In the genomic region with DNA sequence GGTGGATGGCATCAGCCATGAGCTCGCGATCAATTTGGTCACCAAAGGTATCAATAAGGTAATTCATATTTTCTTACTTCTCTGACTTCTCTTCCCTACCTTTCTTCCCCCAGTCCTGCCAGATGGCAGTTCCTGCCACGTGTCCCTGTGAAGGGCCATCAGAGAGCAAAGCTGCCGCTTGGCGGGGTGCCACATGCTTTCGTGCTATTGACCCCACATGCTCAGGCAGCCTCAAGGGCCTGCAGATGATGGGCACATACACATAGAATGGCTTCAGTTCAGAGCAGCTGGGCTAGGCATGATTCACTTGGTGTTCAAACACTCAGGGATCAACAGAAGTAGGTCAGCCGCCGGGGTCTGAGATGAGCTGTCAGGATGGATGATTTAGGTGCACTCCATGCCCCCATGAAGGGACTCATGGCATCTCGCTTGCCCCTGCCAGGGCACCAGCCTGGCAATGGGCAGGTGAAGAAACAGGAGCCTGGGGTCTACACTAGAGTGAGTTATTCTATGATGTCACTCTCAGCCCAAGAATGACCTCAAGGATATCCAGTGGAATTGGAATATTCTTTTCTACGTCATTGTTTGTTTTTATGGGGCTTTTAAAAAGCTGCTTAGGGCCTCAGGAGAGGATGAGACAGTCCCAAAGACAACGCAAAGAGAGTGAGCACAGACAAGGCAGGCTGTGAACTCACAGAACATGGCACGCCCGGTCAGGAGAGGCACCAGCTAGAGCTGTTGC, we compare ENCODE assay signal across 22 cellular contexts. TPM values are rescaled to one million over a fixed set of nuclear protein-coding genes. Genes with fewer than 3 reads are reported as not detected.
A peak's percentile ranks its signal among the peaks of the same experiment; 100 is the strongest.
DNase-seq lines count a peak whose midpoint lies in the region; ATAC-seq, FAIRE-seq and TF ChIP-seq lines count a peak whose summit lies in the region.
"Had no signal": no experiment of that assay in that cellular context is flagged by ENCODE, and none has a peak within 500 bp of the region (broad histone marks: within the 10 kb centered on the region; RNA-seq: fewer than 3 reads in every experiment).

No MANE protein-coding gene starts in this region.

- no peak for DNase-seq in HEK293T (ENCODE audit: extremely low spot score)
- DNase-seq in NCI-H2029 treated with DMSO at 0.1 percent for 48 hours (lab: John Stamatoyannopoulos, UW), result peak; percentile 92
- peak; percentile 88 for DNase-seq in NCI-H774 (lab: John Stamatoyannopoulos, UW)
- peak in 5 of 6 donors; percentile 74 to 91 (median 78) for DNase-seq in pancreas
- DNase-seq in stimulated activated naive B cell treated with anti-CD40 and anti-IgM and Interleukin-4, amounts not matched to agents 10 μg/mL and 1 μg/mL and 100 μg/mL, for 72 hours, result no peak
- DNase-seq: activated CD4-positive, alpha-beta T cell treated with anti-CD3 and anti-CD28 coated beads, Interleukin-2, amount 10 ng/mL, durations not matched to agents 7 days and 5 days; activated T-cell treated with anti-CD3 and anti-CD28 coated beads for 4 hours; GOT3; MG63; sigmoid colon; stimulated activated CD4-positive, alpha-beta T cell treated with anti-CD3 and anti-CD28 coated beads, Interleukin-2, amount 100 ng/mL, for 48 hours; T-helper 9 cell had no signal

- FAIRE-seq in pancreas (lab: Jason Lieb, UNC), result no peak
- FAIRE-seq: bronchial epithelial cell, GM12878, HTR-8/SVneo had no signal

- no peak overlapping the region for H3K4me3 Mint-ChIP-seq in stimulated activated naive B cell treated with anti-CD40 and anti-IgM and Interleukin-4, amounts not matched to agents 10 μg/mL and 1 μg/mL and 100 μg/mL, for 72 hours
- H3K4me3 Mint-ChIP-seq: activated CD4-positive, alpha-beta T cell treated with anti-CD3 and anti-CD28 coated beads, Interleukin-2, amount 10 ng/mL, durations not matched to agents 7 days and 5 days had no signal

- no peaks in the 10 kb centered on the region for H3K36me3 Mint-ChIP-seq in stimulated activated naive B cell treated with anti-CD40 and anti-IgM and Interleukin-4, amounts not matched to agents 10 μg/mL and 1 μg/mL and 100 μg/mL, for 72 hours
- H3K36me3 Mint-ChIP-seq: activated naive CD4-positive, alpha-beta T cell treated with anti-CD3 and anti-CD28 coated beads, Interleukin-2, amount 50 U/mL, for 72 hours had no signal

- no peaks in the 10 kb centered on the region for H3K9me3 ChIP-seq in pancreas
- H3K9me3 ChIP-seq: heart left ventricle, MG63, sigmoid colon, SJSA1 had no signal

- H3K4me1 ChIP-seq in pancreas, result peaks cover 0 to 12% (median 6%) of the 10 kb centered on the region in 3 donors
- H3K4me1 ChIP-seq: heart left ventricle, sigmoid colon, SJSA1 had no signal

- H3K27me3 ChIP-seq in pancreas, result no peaks in the 10 kb centered on the region
- H3K27me3 ChIP-seq: MG63, sigmoid colon, SJSA1 had no signal

- CTCF ChIA-PET in HEK293T (lab: Yijun Ruan, JAX), result no interaction called here

- H3K36me3 ChIP-seq in pancreas, result no peaks in the 10 kb centered on the region
- H3K36me3 ChIP-seq: heart left ventricle, MG63, sigmoid colon, SJSA1 had no signal

- intact Hi-C loops in pancreas (cut with DNase I), result no loop called here

- no peak overlapping the region for H3K4me3 ChIP-seq in pancreas
- H3K4me3 ChIP-seq: GM12878, heart left ventricle, MG63, sigmoid colon, SJSA1 had no signal

- no peak overlapping the region for H3K27ac Mint-ChIP-seq in stimulated activated naive B cell treated with anti-CD40 and anti-IgM and Interleukin-4, amounts not matched to agents 10 μg/mL and 1 μg/mL and 100 μg/mL, for 72 hours
- H3K27ac Mint-ChIP-seq: activated CD4-positive, alpha-beta T cell treated with anti-CD3 and anti-CD28 coated beads, Interleukin-2, amount 10 ng/mL, durations not matched to agents 7 days and 5 days; activated naive CD4-positive, alpha-beta T cell treated with anti-CD3 and anti-CD28 coated beads, Interleukin-2, amount 50 U/mL, for 72 hours had no signal

- 69 to 72% methylated on average over 13 of the region's 13 CpGs for WGBS in pancreas, 2 donors

- H3K9me3 Mint-ChIP-seq in stimulated activated naive B cell treated with anti-CD40 and anti-IgM and Interleukin-4, amounts not matched to agents 10 μg/mL and 1 μg/mL and 100 μg/mL, for 72 hours, result no peaks in the 10 kb centered on the region
- H3K9me3 Mint-ChIP-seq: activated CD4-positive, alpha-beta T cell treated with anti-CD3 and anti-CD28 coated beads, Interleukin-2, amount 10 ng/mL, durations not matched to agents 7 days and 5 days; activated naive CD4-positive, alpha-beta T cell treated with anti-CD3 and anti-CD28 coated beads, Interleukin-2, amount 50 U/mL, for 72 hours had no signal

- no peak for TF ChIP-seq CTCF in pancreas (IDR thresholded peaks at IDR 0.05)

- H3K27ac ChIP-seq in pancreas, result no peak overlapping the region
- H3K27ac ChIP-seq: C4-2B, heart left ventricle, sigmoid colon, SJSA1 had no signal

- no peaks in the 10 kb centered on the region for H3K4me1 Mint-ChIP-seq in stimulated activated naive B cell treated with anti-CD40 and anti-IgM and Interleukin-4, amounts not matched to agents 10 μg/mL and 1 μg/mL and 100 μg/mL, for 72 hours
- H3K4me1 Mint-ChIP-seq: activated CD4-positive, alpha-beta T cell treated with anti-CD3 and anti-CD28 coated beads, Interleukin-2, amount 10 ng/mL, durations not matched to agents 7 days and 5 days had no signal

- H3K27me3 Mint-ChIP-seq in stimulated activated naive B cell treated with anti-CD40 and anti-IgM and Interleukin-4, amounts not matched to agents 10 μg/mL and 1 μg/mL and 100 μg/mL, for 72 hours, result peaks cover 16 to 33% of the 10 kb centered on the region in 2 donors
- H3K27me3 Mint-ChIP-seq: activated CD4-positive, alpha-beta T cell treated with anti-CD3 and anti-CD28 coated beads, Interleukin-2, amount 10 ng/mL, durations not matched to agents 7 days and 5 days had no signal

- ATAC-seq in pancreas (peak in 3 of 4 donors; percentile 5 to 41 (median 12)), GM21528 (IDR thresholded peaks at IDR 0.05; ENCODE audit: low FRiP score, unreplicated experiment) (no peak), GM19324 (IDR thresholded peaks at IDR 0.05; ENCODE audit: low FRiP score, unreplicated experiment) (no peak)
- ATAC-seq in stimulated activated naive B cell treated with anti-CD40 and anti-IgM and Interleukin-4, amounts not matched to agents 10 μg/mL and 1 μg/mL and 100 μg/mL, for 72 hours (replicated peaks), result no peak
- ATAC-seq: activated naive CD4-positive, alpha-beta T cell treated with anti-CD3 and anti-CD28 coated beads, Interleukin-2, amount 50 U/mL, for 72 hours; GM12878 had no signal

- POLR2A ChIA-PET in HEK293T (lab: Yijun Ruan, JAX), result no interaction called here

TF ChIP-seq in HEK293T, 16 proteins besides CTCF, POLR2A, EP300 and RAD21:
- TF ChIP-seq, protein P1, sequence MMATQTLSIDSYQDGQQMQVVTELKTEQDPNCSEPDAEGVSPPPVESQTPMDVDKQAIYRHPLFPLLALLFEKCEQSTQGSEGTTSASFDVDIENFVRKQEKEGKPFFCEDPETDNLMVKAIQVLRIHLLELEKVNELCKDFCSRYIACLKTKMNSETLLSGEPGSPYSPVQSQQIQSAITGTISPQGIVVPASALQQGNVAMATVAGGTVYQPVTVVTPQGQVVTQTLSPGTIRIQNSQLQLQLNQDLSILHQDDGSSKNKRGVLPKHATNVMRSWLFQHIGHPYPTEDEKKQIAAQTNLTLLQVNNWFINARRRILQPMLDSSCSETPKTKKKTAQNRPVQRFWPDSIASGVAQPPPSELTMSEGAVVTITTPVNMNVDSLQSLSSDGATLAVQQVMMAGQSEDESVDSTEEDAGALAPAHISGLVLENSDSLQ (IDR thresholded peaks at IDR 0.05), result peak; percentile 45; the same call in 1 of the 2 replicates
- TF ChIP-seq HDGF (IDR thresholded peaks at IDR 0.05; ENCODE audit: borderline replicate concordance), result no peak

RNA-seq across cellular contexts. Expression of gene BANF2, which starts 25.5 kb away (rescaled TPM):
- total RNA-seq in pancreas, result 1 to 10 TPM in 5 of 6 donors, under 1 TPM in 1; 0.88 to 6.4 (median 2.0) TPM
- 1 to 10 TPM in 1 of 2 donors, under 1 TPM in 1; 0.59 to 1.3 TPM for polyA plus RNA-seq in pancreas
- total RNA-seq: activated CD4-positive, alpha-beta T cell treated with anti-CD3 and anti-CD28 coated beads, Interleukin-2, amount 10 ng/mL, durations not matched to agents 7 days and 5 days; activated naive CD4-positive, alpha-beta T cell treated with anti-CD3 and anti-CD28 coated beads, Interleukin-2, amount 50 U/mL, for 72 hours; bronchial epithelial cell; GM12878; heart left ventricle; sigmoid colon; SJSA1; temporal lobe had no signal
- polyA plus RNA-seq: GM12878, heart left ventricle, sigmoid colon had no signal

RNA-seq across cellular contexts. Expression of gene RRBP1, which starts 43.2 kb away (rescaled TPM):
- total RNA-seq in pancreas, result 100 to 1,000 TPM; 339 to 442 (median 354) TPM
- 100 to 1,000 TPM; 170 to 269 TPM for polyA plus RNA-seq in pancreas

Comparison
In these comparisons a context has a peak if more than half of its experiments do, and no peak if none do; other contexts are left out.
1. DNase-seq: peak in NCI-H2029 treated with DMSO at 0.1 percent for 48 hours (single experiment), NCI-H774 (single experiment) and pancreas (5 of 6); none in HEK293T (single experiment) and stimulated activated naive B cell treated with anti-CD40 and anti-IgM and Interleukin-4, amounts not matched to agents 10 μg/mL and 1 μg/mL and 100 μg/mL, for 72 hours (single experiment).
2. ATAC-seq: peak in pancreas (3 of 4); none in stimulated activated naive B cell treated with anti-CD40 and anti-IgM and Interleukin-4, amounts not matched to agents 10 μg/mL and 1 μg/mL and 100 μg/mL, for 72 hours (0 of 2), GM21528 (single experiment) and GM19324 (single experiment).